In genomic region chr3:55911256-55911655, GRCh38 we compare ENCODE assay signal across 21 cellular contexts.
"Had no signal": no experiment of that assay in that cellular context is flagged by ENCODE, and none has a peak within 500 bp of the region (broad histone marks: within the 10 kb centered on the region; RNA-seq: fewer than 3 reads in every experiment).

No MANE protein-coding gene starts in this region.

- ATAC-seq: effector memory CD8-positive, alpha-beta T cell; gastrocnemius medialis; gastroesophageal sphincter; heart left ventricle; heart right ventricle had no signal

- H3K27me3 Mint-ChIP-seq: dendritic cell treated with granulocyte-macrophage colony-stimulating factor and Interleukin-4, amounts not matched to agents 40 ng/mL and 50 ng/mL, for 4 days; effector memory CD8-positive, alpha-beta T cell had no signal

- H3K4me3 ChIP-seq: colonic mucosa, coronary artery, dorsolateral prefrontal cortex, esophagus muscularis mucosa, esophagus squamous epithelium, gastrocnemius medialis, gastroesophageal sphincter, heart left ventricle, heart right ventricle had no signal

- H3K4me3 Mint-ChIP-seq: dendritic cell treated with granulocyte-macrophage colony-stimulating factor and Interleukin-4, amounts not matched to agents 40 ng/mL and 50 ng/mL, for 4 days; effector memory CD8-positive, alpha-beta T cell; endodermal cell had no signal

- H3K4me1 ChIP-seq: colonic mucosa, esophagus muscularis mucosa, esophagus squamous epithelium, foreskin keratinocyte, gastrocnemius medialis, gastroesophageal sphincter, heart left ventricle, heart right ventricle had no signal

- DNase-seq: colonic mucosa; dermis blood vessel endothelial cell; dorsolateral prefrontal cortex; effector CD8-positive, alpha-beta T cell; effector memory CD4-positive, alpha-beta T cell; effector memory CD8-positive, alpha-beta T cell; endodermal cell; erythroblast; esophagus squamous epithelium; foreskin melanocyte; gastrocnemius medialis; glutamatergic neuron; head of caudate nucleus; heart left ventricle; heart right ventricle had no signal

- H3K27ac Mint-ChIP-seq: dendritic cell treated with granulocyte-macrophage colony-stimulating factor and Interleukin-4, amounts not matched to agents 40 ng/mL and 50 ng/mL, for 4 days; effector memory CD8-positive, alpha-beta T cell; endodermal cell had no signal

- H3K27me3 ChIP-seq: colonic mucosa, dorsolateral prefrontal cortex, esophagus muscularis mucosa, esophagus squamous epithelium, gastrocnemius medialis, gastroesophageal sphincter had no signal

- H3K4me1 Mint-ChIP-seq: endodermal cell had no signal

- H3K9me3 Mint-ChIP-seq: dendritic cell treated with granulocyte-macrophage colony-stimulating factor and Interleukin-4, amounts not matched to agents 40 ng/mL and 50 ng/mL, for 4 days; endodermal cell had no signal

- H3K27ac ChIP-seq: colonic mucosa, coronary artery, dorsolateral prefrontal cortex, epithelial cell of prostate, esophagus muscularis mucosa, esophagus squamous epithelium, foreskin keratinocyte, gastrocnemius medialis, gastroesophageal sphincter, heart left ventricle, heart right ventricle had no signal

- H3K9me3 ChIP-seq: colonic mucosa, esophagus muscularis mucosa, esophagus squamous epithelium, gastrocnemius medialis, gastroesophageal sphincter, heart left ventricle, heart right ventricle had no signal

- H3K36me3 ChIP-seq: colonic mucosa, esophagus muscularis mucosa, esophagus squamous epithelium, gastrocnemius medialis, gastroesophageal sphincter, heart left ventricle, heart right ventricle had no signal
